In genomic region chr19:43305642-43306041, GRCh38 we compare ENCODE assay signal across 1 cellular context.
TF ChIP-seq lines count a peak whose summit lies in the region.

No MANE protein-coding gene starts in this region.

TF ChIP-seq in GM23338, 12 proteins besides CTCF, POLR2A, EP300 and RAD21 (continued from another document):
- TF ChIP-seq ZNF462 (CRISPR knock-in tag; IDR thresholded peaks at IDR 0.05) (no peak), NANOG (IDR thresholded peaks at IDR 0.05; ENCODE audit: borderline replicate concordance) (no peak), CREB1 (CRISPR knock-in tag; IDR thresholded peaks at IDR 0.05; ENCODE audit: low read depth) (no peak), JUNB (IDR thresholded peaks at IDR 0.05; ENCODE audit: unreplicated experiment) (no peak)
TF ChIP-seq in GM23338: peak in this region for 0.
